In the genomic region with DNA sequence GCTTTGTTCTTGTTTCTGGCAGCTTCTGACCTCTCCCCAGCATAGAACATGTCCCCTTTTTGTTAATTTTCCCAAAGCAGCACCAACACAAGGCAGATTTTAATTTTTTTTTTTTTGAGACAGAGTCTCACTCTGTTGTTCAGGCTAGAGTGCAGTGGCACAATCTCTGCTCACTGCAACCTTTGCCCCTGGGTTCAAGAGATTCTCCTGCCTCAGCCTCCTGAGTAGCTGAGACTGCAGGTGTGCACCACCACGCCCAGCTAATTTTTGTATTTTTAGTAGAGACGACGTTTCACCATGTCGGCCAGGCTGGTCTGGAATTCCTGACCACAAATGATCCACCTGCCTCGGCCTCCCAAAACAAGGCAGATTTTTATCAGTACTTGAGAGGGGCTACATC, we compare ENCODE assay signal across 16 cellular contexts. TPM values are rescaled to one million over a fixed set of nuclear protein-coding genes. Genes with fewer than 3 reads are reported as not detected.
DNase-seq lines count a peak whose midpoint lies in the region; ATAC-seq, FAIRE-seq and TF ChIP-seq lines count a peak whose summit lies in the region.
"Not testable (repeated sequence)": the region's sequence is repeated elsewhere in the genome, so short reads cannot be mapped to it uniquely, and the experiment has no call there.
"Had no signal": no experiment of that assay in that cellular context is flagged by ENCODE, and none has a peak within 500 bp of the region (broad histone marks: within the 10 kb centered on the region; RNA-seq: fewer than 3 reads in every experiment).

No MANE protein-coding gene starts in this region.

- H3K4me1 ChIP-seq in CD4-positive, alpha-beta memory T cell (ENCODE audit: insufficient read depth, low read length), result peaks cover 22% of the 10 kb centered on the region
- H3K4me1 ChIP-seq in Loucy (ENCODE audit: insufficient read depth, low read length, poor library complexity, severe bottlenecking) (peaks cover 18% of the 10 kb centered on the region), GM12878 (ENCODE audit: control insufficient read depth, insufficient read depth, low read length) (peaks cover 17% of the 10 kb centered on the region)

- H3K9me2 ChIP-seq in Loucy (replicated peaks; ENCODE audit: low read depth, low read length), result not testable (repeated sequence)

- not testable (repeated sequence) for H3K9ac ChIP-seq in Loucy (ENCODE audit: low read depth, low read length, poor library complexity, severe bottlenecking); GM12878 (ENCODE audit: control insufficient read depth, insufficient read depth, low read length)

- H3K4me3 ChIP-seq in CD4-positive, alpha-beta memory T cell (ENCODE audit: low read length in 2 of 2); GM12878: not testable (repeated sequence)
- H3K4me3 ChIP-seq in Loucy (ENCODE audit: low read length, poor library complexity, severe bottlenecking), result peak overlapping the region; percentile 96

- in situ Hi-C loops in GM12878 (cut with MboI), result not testable (repeated sequence)

- H3K27ac ChIP-seq in CD4-positive, alpha-beta memory T cell (ENCODE audit: low read depth, low read length); GM12878 (ENCODE audit: control insufficient read depth, insufficient read depth): not testable (repeated sequence)

- TF ChIP-seq RAD21 in GM12878 (IDR thresholded peaks at IDR 0.05; ENCODE audit: insufficient read depth, low read depth, low read length), result not testable (repeated sequence)

- FAIRE-seq in GM12878 (lab: Jason Lieb, UNC), result not testable (repeated sequence)

- peak overlapping the region in 6 of 7 donors; percentile 36 to 90 (median 62) for H3K27ac Mint-ChIP-seq in CD4-positive, alpha-beta memory T cell
- H3K27ac Mint-ChIP-seq in T-helper 2 cell treated with Interferon-gamma antibody and Interleukin-4, amounts not matched to agents 5 μg/mL and 100 μg/mL, for 36 hours, result peak overlapping the region; percentile 47
- H3K27ac Mint-ChIP-seq in activated T-cell treated with anti-CD3 and anti-CD28 coated beads, Interleukin-2, amount 50 U/mL, for 72 hours, result peak overlapping the region; percentile 61
- H3K27ac Mint-ChIP-seq in naive thymus-derived CD8-positive, alpha-beta T cell, result peak overlapping the region in 8 of 10 donors; percentile 12 to 79 (median 44)
- peak overlapping the region in 1 of 2 donors; percentile 41 for H3K27ac Mint-ChIP-seq in stimulated activated naive CD8-positive, alpha-beta T cell treated with anti-CD3 and anti-CD28 coated beads, Interleukin-15, amount 100 ng/mL, for 72 hours

- not testable (repeated sequence) for H3K27me3 ChIP-seq in CD4-positive, alpha-beta memory T cell (ENCODE audit: insufficient read depth, low read length); Loucy (ENCODE audit: insufficient read depth, low read length, poor library complexity, severe bottlenecking); GM12878 (replicated peaks in 1 of 2; ENCODE audit: control insufficient read depth in 2 of 2, insufficient read depth in 2 of 2, low read length in 1 of 2)

- H3K79me2 ChIP-seq in Loucy (ENCODE audit: insufficient read depth, low read length) (peaks cover 37% of the 10 kb centered on the region), GM12878 (ENCODE audit: control insufficient read depth, insufficient read depth, low read length) (peaks cover 26% of the 10 kb centered on the region)

- H3K9me3 ChIP-seq in CD4-positive, alpha-beta memory T cell (ENCODE audit: control insufficient read depth in 1 of 2, low read length in 2 of 2); Loucy (ENCODE audit: insufficient read depth, low read depth, low read length); GM12878 (replicated peaks; ENCODE audit: control insufficient read depth, insufficient read depth, low read length): not testable (repeated sequence)

- RAD21 ChIA-PET in GM12878 (lab: Charles Lee; ENCODE audit: unreplicated experiment), result interaction anchor here (1.8 to 4.9 kb wide), 2 partner anchors 10 kb away, joined by 8 to 30 read pairs; partner anchors contain the start of genes PRDX5 and TRMT112

- not testable (repeated sequence) for TF ChIP-seq POLR2A in GM12878 (IDR thresholded peaks at IDR 0.05; ENCODE audit: low read depth, low read length)

- CTCF ChIA-PET in CD4-positive, alpha-beta memory T cell (lab: Charles Lee; ENCODE audit: partially characterized antibody), result interaction anchor here (7.8 kb wide), 1 partner anchor 9 kb away, joined by 54 read pairs; the partner anchor contains the start of genes PRDX5 and TRMT112
- CTCF ChIA-PET in GM12878 (lab: Yijun Ruan, JAX), result interaction anchor here (1.7 to 2.2 kb wide), 2 partner anchors 10 to 48 kb away, joined by 7 to 13 read pairs; partner anchors contain the start of genes PRDX5 and TRMT112

- peaks cover 1 to 19% of the 10 kb centered on the region in 2 donors for H3K36me3 Mint-ChIP-seq in CD4-positive, alpha-beta memory T cell
- peaks cover 14% of the 10 kb centered on the region for H3K36me3 Mint-ChIP-seq in T-helper 2 cell treated with Interferon-gamma antibody and Interleukin-4, amounts not matched to agents 5 μg/mL and 100 μg/mL, for 36 hours (ENCODE audit: low read depth)
- H3K36me3 Mint-ChIP-seq in activated T-cell treated with anti-CD3 and anti-CD28 coated beads, Interleukin-2, amount 50 U/mL, for 72 hours (ENCODE audit: insufficient read depth in 2 of 2), result not testable (repeated sequence)
- peaks cover 0 to 19% (median 0%) of the 10 kb centered on the region in 3 donors for H3K36me3 Mint-ChIP-seq in naive thymus-derived CD8-positive, alpha-beta T cell

- peaks cover 21% of the 10 kb centered on the region for H4K20me1 ChIP-seq in Loucy (ENCODE audit: insufficient read depth, low read length, poor library complexity, severe bottlenecking)
- H4K20me1 ChIP-seq in GM12878 (ENCODE audit: control insufficient read depth, insufficient read depth), result not testable (repeated sequence)

- TF ChIP-seq CTCF in Loucy (conservative IDR thresholded peaks at IDR 0.05; ENCODE audit: low read length); GM12878 (IDR thresholded peaks at IDR 0.05 in 2 of 3, conservative IDR thresholded peaks at IDR 0.05 in 1 of 3; ENCODE audit: control insufficient read depth in 2 of 3, extremely low read depth in 1 of 3, insufficient read depth in 1 of 3, low read depth in 3 of 3, low read length in 3 of 3): not testable (repeated sequence)

- H2AFZ ChIP-seq in Loucy (ENCODE audit: low read length); GM12878 (ENCODE audit: control insufficient read depth, low read depth, low read length): not testable (repeated sequence)

- not testable (repeated sequence) for H3F3A ChIP-seq in Loucy (ENCODE audit: low read depth)

- H3K36me3 ChIP-seq in CD4-positive, alpha-beta memory T cell (ENCODE audit: insufficient read depth, low read length); Loucy (ENCODE audit: insufficient read depth, low read length); GM12878 (ENCODE audit: control insufficient read depth in 2 of 2, insufficient read depth in 2 of 2, low read length in 1 of 2): not testable (repeated sequence)

- TF ChIP-seq EP300 in GM12878 (IDR thresholded peaks at IDR 0.05; ENCODE audit: borderline replicate concordance in 1 of 2, control insufficient read depth in 1 of 2, low read depth in 2 of 2, low read length in 2 of 2), result not testable (repeated sequence)

- peaks cover 13 to 35% (median 25%) of the 10 kb centered on the region in 4 donors for H3K4me1 Mint-ChIP-seq in CD4-positive, alpha-beta memory T cell
- peaks cover 25% of the 10 kb centered on the region for H3K4me1 Mint-ChIP-seq in T-helper 2 cell treated with Interferon-gamma antibody and Interleukin-4, amounts not matched to agents 5 μg/mL and 100 μg/mL, for 36 hours (ENCODE audit: low read depth)
- H3K4me1 Mint-ChIP-seq in activated T-cell treated with anti-CD3 and anti-CD28 coated beads, Interleukin-2, amount 50 U/mL, for 72 hours (ENCODE audit: low read depth), result peaks cover 47% of the 10 kb centered on the region
- H3K4me1 Mint-ChIP-seq in naive thymus-derived CD8-positive, alpha-beta T cell, result peaks cover 22 to 43% (median 40%) of the 10 kb centered on the region in 4 donors
- peaks cover 55% of the 10 kb centered on the region for H3K4me1 Mint-ChIP-seq in stimulated activated naive CD8-positive, alpha-beta T cell treated with anti-CD3 and anti-CD28 coated beads, Interleukin-15, amount 100 ng/mL, for 72 hours

- POLR2A ChIA-PET in CD4-positive, alpha-beta memory T cell (lab: Charles Lee; ENCODE audit: partially characterized antibody), result interaction anchor here (7.9 to 8.6 kb wide), 2 partner anchors 9 to 102 kb away, joined by 124 to 192 read pairs; partner anchors contain the start of genes FERMT3, PRDX5 and TRMT112
- POLR2A ChIA-PET in GM12878 (lab: Charles Lee), result interaction anchor here (0.7 to 1.9 kb wide), 2 partner anchors 10 to 35 kb away, joined by 3 to 4 read pairs; partner anchors contain the start of genes PRDX5 and TRMT112
- POLR2A ChIA-PET in naive thymus-derived CD8-positive, alpha-beta T cell (lab: Charles Lee), result interaction anchor here (0.7 to 7.5 kb wide), 4 partner anchors 9 to 121 kb away, joined by 4 to 113 read pairs (median 33); partner anchors contain the start of genes FERMT3, PRDX5 and TRMT112

- intact Hi-C loops in CD4-positive, alpha-beta memory T cell (cut with micrococcal nuclease), result loop anchor here (10.0 kb wide), 1 partner anchor 303 kb away; no protein-coding TSS in a partner anchor
- intact Hi-C loops in GM12878 (cut with micrococcal nuclease; ENCODE audit: unreplicated experiment); Right ventricle myocardium inferior (cut with DNase I): not testable (repeated sequence)

- ATAC-seq in activated T-cell treated with anti-CD3 and anti-CD28 coated beads, Interleukin-2, amount 50 U/mL, for 72 hours (replicated peaks in 1 of 2); GM12878; Right ventricle myocardium inferior; naive thymus-derived CD8-positive, alpha-beta T cell; stimulated activated naive CD8-positive, alpha-beta T cell treated with anti-CD3 and anti-CD28 coated beads, Interleukin-15, amount 100 ng/mL, for 72 hours: not testable (repeated sequence)

- not testable (repeated sequence) for H3K27me3 Mint-ChIP-seq in CD4-positive, alpha-beta memory T cell; T-helper 2 cell treated with Interferon-gamma antibody and Interleukin-4, amounts not matched to agents 5 μg/mL and 100 μg/mL, for 36 hours (ENCODE audit: low read depth); activated T-cell treated with anti-CD3 and anti-CD28 coated beads, Interleukin-2, amount 50 U/mL, for 72 hours (ENCODE audit: low read depth); naive thymus-derived CD8-positive, alpha-beta T cell; stimulated activated naive CD8-positive, alpha-beta T cell treated with anti-CD3 and anti-CD28 coated beads, Interleukin-15, amount 100 ng/mL, for 72 hours

- peak overlapping the region in 7 of 8 donors; percentile 26 to 65 (median 52) for H3K4me3 Mint-ChIP-seq in CD4-positive, alpha-beta memory T cell
- H3K4me3 Mint-ChIP-seq in T-helper 2 cell treated with Interferon-gamma antibody and Interleukin-4, amounts not matched to agents 5 μg/mL and 100 μg/mL, for 36 hours, result peak overlapping the region; percentile 43
- peak overlapping the region; percentile 50 to 100 for H3K4me3 Mint-ChIP-seq in activated T-cell treated with anti-CD3 and anti-CD28 coated beads, Interleukin-2, amount 50 U/mL, for 72 hours
- H3K4me3 Mint-ChIP-seq in naive thymus-derived CD8-positive, alpha-beta T cell, result peak overlapping the region in 8 of 10 donors; percentile 26 to 97 (median 52)
- peak overlapping the region; percentile 30 to 96 for H3K4me3 Mint-ChIP-seq in stimulated activated naive CD8-positive, alpha-beta T cell treated with anti-CD3 and anti-CD28 coated beads, Interleukin-15, amount 100 ng/mL, for 72 hours

- not testable (repeated sequence) for DNase-seq in CD4-positive, alpha-beta memory T cell; T-helper 2 cell treated with Interferon-gamma antibody and Interleukin-4, amounts not matched to agents 5 μg/mL and 100 μg/mL, for 36 hours (ENCODE audit: low spot score); activated T-cell treated with anti-CD3 and anti-CD28 coated beads, Interleukin-2, amount 50 U/mL, for 72 hours; GM12878 (ENCODE audit: low read depth, low spot score); naive thymus-derived CD8-positive, alpha-beta T cell; stimulated activated naive CD8-positive, alpha-beta T cell treated with anti-CD3 and anti-CD28 coated beads, Interleukin-15, amount 100 ng/mL, for 72 hours
- peak; percentile 26 for DNase-seq in Right ventricle myocardium inferior (ENCODE audit: missing footprints)

- WGBS in GM12878 (ENCODE audit: insufficient coverage, insufficient replicate concordance, low lambda C conversion rate, missing lambda C conversion rate), result 85% methylated on average over 5 of the region's 5 CpGs

- BruUV-seq in GM12878 (replicated peaks; lab: Mats Ljungman, UMichigan), result not testable (repeated sequence)

- not testable (repeated sequence) for H3K9me3 Mint-ChIP-seq in CD4-positive, alpha-beta memory T cell; T-helper 2 cell treated with Interferon-gamma antibody and Interleukin-4, amounts not matched to agents 5 μg/mL and 100 μg/mL, for 36 hours; activated T-cell treated with anti-CD3 and anti-CD28 coated beads, Interleukin-2, amount 50 U/mL, for 72 hours; naive thymus-derived CD8-positive, alpha-beta T cell; stimulated activated naive CD8-positive, alpha-beta T cell treated with anti-CD3 and anti-CD28 coated beads, Interleukin-15, amount 100 ng/mL, for 72 hours

- peak overlapping the region; percentile 93 for H3K4me2 ChIP-seq in Loucy (ENCODE audit: low read depth, low read length, poor library complexity, severe bottlenecking)
- peak overlapping the region; percentile 99; the same call in 1 of the 2 replicates for H3K4me2 ChIP-seq in GM12878 (ENCODE audit: control insufficient read depth, insufficient read depth)

- SMC1A ChIA-PET in GM12878 (lab: Charles Lee; ENCODE audit: uncharacterized antibody, unreplicated experiment), result interaction anchor here (2.6 kb wide), 1 partner anchor 24 kb away, joined by 7 read pairs; no protein-coding TSS in a partner anchor

RNA-seq across cellular contexts. Expression of gene ESRRA, which starts 2.5 kb away (rescaled TPM):
- total RNA-seq in CD4-positive, alpha-beta memory T cell, result 10 to 100 TPM; 29.5 to 31.9 TPM
- polyA plus RNA-seq in CD4-positive, alpha-beta memory T cell, result 10 to 100 TPM in 1 of 2 donors, 1 to 10 TPM in 1; 4.4 to 12.4 TPM
- 10 to 100 TPM; 40.5 to 42.4 TPM for total RNA-seq in activated T-cell treated with anti-CD3 and anti-CD28 coated beads, Interleukin-2, amount 50 U/mL, for 72 hours
- 18.8 and 21.2 TPM in 2 replicates for total RNA-seq in GM12878 (2013; cell fraction: nucleolus; rRNA removed)
- total RNA-seq in GM12878 (2014; rRNA removed) (34.9 and 40.7 TPM in 2 replicates), GM12878 (2014; rRNA removed; fragmentation: Illumina TruSeq; extraction: Trizol) (12.3 and 12.7 TPM in 2 replicates), GM12878 (2021) (41.7 and 48.9 TPM in 2 replicates), Right ventricle myocardium inferior (217 TPM)
- 3.8 TPM for polyA plus RNA-seq in GM12878 (2011; ENCODE audit: low read depth)
- polyA plus RNA-seq in GM12878 (2011; rRNA removed) (6.4 and 10.9 TPM in 2 replicates), GM12878 (2014; fragmentation: Illumina TruSeq; extraction: Trizol) (1.5 and 7.0 TPM in 2 replicates), GM12878 (2014; fragmentation: Nextera tagmentation; extraction: Ambion mirVana) (under 1 TPM; 0.32 to 0.55 TPM), GM12878 (2014; rRNA removed) (32.7 and 45.0 TPM in 2 replicates), GM12878 (2016; fragmentation: Nextera tagmentation; extraction: Ambion mirVana) (10 to 100 TPM; 12.4 to 23.3 TPM)
- 16.8 and 24.8 TPM in 2 replicates for polyA plus RNA-seq in GM12878 (2011; cell fraction: cytosol; rRNA removed)
- 24.4 and 36.6 TPM in 2 replicates for polyA plus RNA-seq in GM12878 (2011; cell fraction: nucleus; rRNA removed)
- 10.7 and 14.9 TPM in 2 replicates for polyA plus RNA-seq in GM12878 (2012)
- 7.6 and 17.4 TPM in 2 replicates for polyA minus RNA-seq in GM12878 (2011; rRNA and poly(A)+ RNA removed)
- 8.6 and 10.6 TPM in 2 replicates for polyA minus RNA-seq in GM12878 (2011; cell fraction: cytosol; rRNA and poly(A)+ RNA removed)
- polyA minus RNA-seq in GM12878 (2011; cell fraction: nucleus; rRNA and poly(A)+ RNA removed), result 7.3 and 17.8 TPM in 2 replicates
- 10 to 100 TPM; 19.9 to 24.9 TPM for total RNA-seq in naive thymus-derived CD8-positive, alpha-beta T cell
- polyA plus RNA-seq in naive thymus-derived CD8-positive, alpha-beta T cell, result 1 to 10 TPM; 3.5 to 9.1 (median 4.8) TPM

RNA-seq across cellular contexts. Expression of gene CATSPERZ, which starts 7.6 kb away (rescaled TPM):
- not detected for total RNA-seq in CD4-positive, alpha-beta memory T cell
- not detected for polyA plus RNA-seq in CD4-positive, alpha-beta memory T cell
- 1 to 10 TPM in 1 of 2 donors, under 1 TPM in 1; 0.53 to 1.1 TPM for total RNA-seq in activated T-cell treated with anti-CD3 and anti-CD28 coated beads, Interleukin-2, amount 50 U/mL, for 72 hours
- 0.50 TPM in 1 of 2 replicates, not detected in the other for total RNA-seq in GM12878 (2013; cell fraction: nucleolus; rRNA removed)
- total RNA-seq in GM12878 (2014; rRNA removed) (not detected in 2 replicates), GM12878 (2014; rRNA removed; fragmentation: Illumina TruSeq; extraction: Trizol) (not detected in 2 replicates), GM12878 (2021) (0.29 TPM in 1 of 2 replicates, not detected in the other), Right ventricle myocardium inferior (not detected)
- polyA plus RNA-seq in GM12878 (2011; ENCODE audit: low read depth), result not detected
- polyA plus RNA-seq in GM12878 (2011; rRNA removed) (0.12 and 0.24 TPM in 2 replicates), GM12878 (2014; fragmentation: Illumina TruSeq; extraction: Trizol) (0.31 TPM in 1 of 2 replicates, not detected in the other), GM12878 (2014; fragmentation: Nextera tagmentation; extraction: Ambion mirVana) (not detected), GM12878 (2014; rRNA removed) (not detected in 2 replicates), GM12878 (2016; fragmentation: Nextera tagmentation; extraction: Ambion mirVana) (not detected)
- polyA plus RNA-seq in GM12878 (2011; cell fraction: cytosol; rRNA removed), result 0.12 TPM in 1 of 2 replicates, not detected in the other
- polyA plus RNA-seq in GM12878 (2011; cell fraction: nucleus; rRNA removed), result 0.22 and 0.38 TPM in 2 replicates
- 0.23 and 0.67 TPM in 2 replicates for polyA plus RNA-seq in GM12878 (2012)
- polyA minus RNA-seq in GM12878 (2011; rRNA and poly(A)+ RNA removed), result not detected in 2 replicates
- not detected in 2 replicates for polyA minus RNA-seq in GM12878 (2011; cell fraction: cytosol; rRNA and poly(A)+ RNA removed)
- not detected in 2 replicates for polyA minus RNA-seq in GM12878 (2011; cell fraction: nucleus; rRNA and poly(A)+ RNA removed)
- total RNA-seq in naive thymus-derived CD8-positive, alpha-beta T cell, result not detected
- polyA plus RNA-seq in naive thymus-derived CD8-positive, alpha-beta T cell, result not detected
- total RNA-seq: activated CD4-positive, alpha-beta memory T cell treated with anti-CD3 and anti-CD28 coated beads for 36 hours; heart right ventricle; right lobe of liver; tibial nerve had no signal

RNA-seq across cellular contexts. Expression of gene TRMT112, which starts 9.6 kb away (rescaled TPM):
- 100 to 1,000 TPM; 171 to 174 TPM for total RNA-seq in CD4-positive, alpha-beta memory T cell
- polyA plus RNA-seq in CD4-positive, alpha-beta memory T cell, result 100 to 1,000 TPM; 413 to 516 TPM
- 100 to 1,000 TPM; 145 to 154 TPM for total RNA-seq in activated T-cell treated with anti-CD3 and anti-CD28 coated beads, Interleukin-2, amount 50 U/mL, for 72 hours
- 21.2 and 22.0 TPM in 2 replicates for total RNA-seq in GM12878 (2013; cell fraction: nucleolus; rRNA removed)
- total RNA-seq in GM12878 (2014; rRNA removed), result 252 and 288 TPM in 2 replicates
- total RNA-seq in GM12878 (2014; rRNA removed; fragmentation: Illumina TruSeq; extraction: Trizol), result 212 and 217 TPM in 2 replicates
- 210 and 220 TPM in 2 replicates for total RNA-seq in GM12878 (2021)
- polyA plus RNA-seq in GM12878 (2011; ENCODE audit: low read depth), result 376 TPM
- 300 and 394 TPM in 2 replicates for polyA plus RNA-seq in GM12878 (2011; rRNA removed)
- polyA plus RNA-seq in GM12878 (2011; cell fraction: cytosol; rRNA removed), result 444 and 476 TPM in 2 replicates
- polyA plus RNA-seq in GM12878 (2011; cell fraction: nucleus; rRNA removed), result 172 and 214 TPM in 2 replicates
- polyA plus RNA-seq in GM12878 (2012), result 296 and 388 TPM in 2 replicates
- polyA plus RNA-seq in GM12878 (2014; fragmentation: Illumina TruSeq; extraction: Trizol), result 96.2 and 220 TPM in 2 replicates
- 100 to 1,000 TPM; 322 to 331 TPM for polyA plus RNA-seq in GM12878 (2014; fragmentation: Nextera tagmentation; extraction: Ambion mirVana)
- 294 and 320 TPM in 2 replicates for polyA plus RNA-seq in GM12878 (2014; rRNA removed)
- 100 to 1,000 TPM; 411 to 455 TPM for polyA plus RNA-seq in GM12878 (2016; fragmentation: Nextera tagmentation; extraction: Ambion mirVana)
- 54.2 and 99.4 TPM in 2 replicates for polyA minus RNA-seq in GM12878 (2011; rRNA and poly(A)+ RNA removed)
- polyA minus RNA-seq in GM12878 (2011; cell fraction: cytosol; rRNA and poly(A)+ RNA removed), result 89.2 and 95.6 TPM in 2 replicates
- 32.3 and 46.0 TPM in 2 replicates for polyA minus RNA-seq in GM12878 (2011; cell fraction: nucleus; rRNA and poly(A)+ RNA removed)
- 92.8 TPM for total RNA-seq in Right ventricle myocardium inferior
- 100 to 1,000 TPM; 159 to 162 TPM for total RNA-seq in naive thymus-derived CD8-positive, alpha-beta T cell
- 100 to 1,000 TPM; 509 to 524 (median 515) TPM for polyA plus RNA-seq in naive thymus-derived CD8-positive, alpha-beta T cell

RNA-seq across cellular contexts. Expression of gene PRDX5, which starts 10.1 kb away (rescaled TPM):
- total RNA-seq in CD4-positive, alpha-beta memory T cell, result 10 to 100 TPM; 57.6 to 58.7 TPM
- 100 to 1,000 TPM; 164 to 251 TPM for polyA plus RNA-seq in CD4-positive, alpha-beta memory T cell
- 100 to 1,000 TPM; 134 to 138 TPM for total RNA-seq in activated T-cell treated with anti-CD3 and anti-CD28 coated beads, Interleukin-2, amount 50 U/mL, for 72 hours
- total RNA-seq in GM12878 (2013; cell fraction: nucleolus; rRNA removed), result 10.4 and 10.9 TPM in 2 replicates
- total RNA-seq in GM12878 (2014; rRNA removed) (238 and 248 TPM in 2 replicates), GM12878 (2014; rRNA removed; fragmentation: Illumina TruSeq; extraction: Trizol) (198 and 206 TPM in 2 replicates), GM12878 (2021) (202 and 214 TPM in 2 replicates), Right ventricle myocardium inferior (410 TPM)
- 146 TPM for polyA plus RNA-seq in GM12878 (2011; ENCODE audit: low read depth)
- polyA plus RNA-seq in GM12878 (2011; rRNA removed) (265 and 406 TPM in 2 replicates), GM12878 (2014; fragmentation: Illumina TruSeq; extraction: Trizol) (110 and 241 TPM in 2 replicates), GM12878 (2014; fragmentation: Nextera tagmentation; extraction: Ambion mirVana) (100 to 1,000 TPM in 1 of 2 experiments, 10 to 100 TPM in 1; 95.7 to 203 TPM), GM12878 (2014; rRNA removed) (341 and 351 TPM in 2 replicates), GM12878 (2016; fragmentation: Nextera tagmentation; extraction: Ambion mirVana) (100 to 1,000 TPM; 324 to 357 TPM)
- polyA plus RNA-seq in GM12878 (2011; cell fraction: cytosol; rRNA removed), result 562 and 645 TPM in 2 replicates
- 193 and 238 TPM in 2 replicates for polyA plus RNA-seq in GM12878 (2011; cell fraction: nucleus; rRNA removed)
- 242 and 335 TPM in 2 replicates for polyA plus RNA-seq in GM12878 (2012)
- polyA minus RNA-seq in GM12878 (2011; rRNA and poly(A)+ RNA removed), result 97.0 and 167 TPM in 2 replicates
- polyA minus RNA-seq in GM12878 (2011; cell fraction: cytosol; rRNA and poly(A)+ RNA removed), result 55.5 and 58.4 TPM in 2 replicates
- 13.3 and 26.9 TPM in 2 replicates for polyA minus RNA-seq in GM12878 (2011; cell fraction: nucleus; rRNA and poly(A)+ RNA removed)
- total RNA-seq in naive thymus-derived CD8-positive, alpha-beta T cell, result 10 to 100 TPM; 47.5 to 51.5 TPM
- 100 to 1,000 TPM; 186 to 239 (median 206) TPM for polyA plus RNA-seq in naive thymus-derived CD8-positive, alpha-beta T cell

RNA-seq across cellular contexts. Expression of gene KCNK4, which starts 16.7 kb away (rescaled TPM):
- not detected for total RNA-seq in CD4-positive, alpha-beta memory T cell
- not detected for polyA plus RNA-seq in CD4-positive, alpha-beta memory T cell
- under 1 TPM in 1 of 2 donors, not detected in 1; 0.35 TPM for total RNA-seq in activated T-cell treated with anti-CD3 and anti-CD28 coated beads, Interleukin-2, amount 50 U/mL, for 72 hours
- 0.33 and 0.69 TPM in 2 replicates for total RNA-seq in GM12878 (2013; cell fraction: nucleolus; rRNA removed)
- total RNA-seq in GM12878 (2014; rRNA removed), result not detected in 2 replicates
- total RNA-seq in GM12878 (2014; rRNA removed; fragmentation: Illumina TruSeq; extraction: Trizol), result not detected in 2 replicates
- not detected in 2 replicates for total RNA-seq in GM12878 (2021)
- not detected for polyA plus RNA-seq in GM12878 (2011; ENCODE audit: low read depth)
- polyA plus RNA-seq in GM12878 (2011; rRNA removed), result 0.04 TPM in 1 of 2 replicates, not detected in the other
- polyA plus RNA-seq in GM12878 (2011; cell fraction: cytosol; rRNA removed), result 0.06 and 0.07 TPM in 2 replicates
- polyA plus RNA-seq in GM12878 (2011; cell fraction: nucleus; rRNA removed), result 0.16 and 0.57 TPM in 2 replicates
- not detected in 2 replicates for polyA plus RNA-seq in GM12878 (2012)
- not detected in 2 replicates for polyA plus RNA-seq in GM12878 (2014; fragmentation: Illumina TruSeq; extraction: Trizol)
- not detected for polyA plus RNA-seq in GM12878 (2014; fragmentation: Nextera tagmentation; extraction: Ambion mirVana)
- polyA plus RNA-seq in GM12878 (2014; rRNA removed), result 0.20 TPM in 1 of 2 replicates, not detected in the other
- polyA plus RNA-seq in GM12878 (2016; fragmentation: Nextera tagmentation; extraction: Ambion mirVana), result not detected
- not detected in 2 replicates for polyA minus RNA-seq in GM12878 (2011; rRNA and poly(A)+ RNA removed)
- not detected in 2 replicates for polyA minus RNA-seq in GM12878 (2011; cell fraction: cytosol; rRNA and poly(A)+ RNA removed)
- polyA minus RNA-seq in GM12878 (2011; cell fraction: nucleus; rRNA and poly(A)+ RNA removed), result 0.77 TPM in 1 of 2 replicates, not detected in the other
- total RNA-seq in Right ventricle myocardium inferior, result not detected
- not detected for total RNA-seq in naive thymus-derived CD8-positive, alpha-beta T cell
- not detected for polyA plus RNA-seq in naive thymus-derived CD8-positive, alpha-beta T cell
- total RNA-seq: heart right ventricle, left colon, posterior vena cava, right lobe of liver, stomach had no signal
- polyA plus RNA-seq: esophagus, heart right ventricle, stomach had no signal
